In genomic region chr5:126794157-126794828, GRCh38 we compare ENCODE assay signal across 16 cellular contexts. TPM values are rescaled to one million over a fixed set of nuclear protein-coding genes. Genes with fewer than 3 reads are reported as not detected.
DNase-seq lines count a peak whose midpoint lies in the region; ATAC-seq and TF ChIP-seq lines count a peak whose summit lies in the region.
"Had no signal": no experiment of that assay in that cellular context is flagged by ENCODE, and none has a peak within 500 bp of the region (broad histone marks: within the 10 kb centered on the region; RNA-seq: fewer than 3 reads in every experiment).

No MANE protein-coding gene starts in this region.

- no peaks in the 10 kb centered on the region for H3K9me2 ChIP-seq in OCI-LY7 (ENCODE audit: insufficient read depth, low read length)

- H3K9me3 ChIP-seq in OCI-LY7 (ENCODE audit: low read length) = no peaks in the 10 kb centered on the region
- H3K9me3 ChIP-seq: lower lobe of right lung had no signal

- no peaks in the 10 kb centered on the region for H3K9me3 Mint-ChIP-seq in activated CD8-positive, alpha-beta memory T cell treated with anti-CD3 and anti-CD28 coated beads, Interleukin-2, amount 10 ng/mL, durations not matched to agents 7 days and 5 days (ENCODE audit: low read depth)
- H3K9me3 Mint-ChIP-seq in progenitor cell of endocrine pancreas (ENCODE audit: low read depth) = peaks cover 4% of the 10 kb centered on the region
- H3K9me3 Mint-ChIP-seq in Calu3 (ENCODE audit: low read depth, unreplicated experiment) = no peaks in the 10 kb centered on the region
- H3K9me3 Mint-ChIP-seq: activated CD8-positive, alpha-beta T cell treated with anti-CD3 and anti-CD28 coated beads for 36 hours; T-cell had no signal

- no peaks in the 10 kb centered on the region for H3K27me3 Mint-ChIP-seq in activated CD8-positive, alpha-beta memory T cell treated with anti-CD3 and anti-CD28 coated beads, Interleukin-2, amount 10 ng/mL, durations not matched to agents 7 days and 5 days
- H3K27me3 Mint-ChIP-seq in progenitor cell of endocrine pancreas = no peaks in the 10 kb centered on the region
- H3K27me3 Mint-ChIP-seq in Calu3 (ENCODE audit: unreplicated experiment) = no peaks in the 10 kb centered on the region
- H3K27me3 Mint-ChIP-seq: activated CD8-positive, alpha-beta T cell treated with anti-CD3 and anti-CD28 coated beads for 36 hours; T-cell had no signal

- H3K36me3 ChIP-seq in OCI-LY7 (ENCODE audit: insufficient read depth, low read length) = peaks cover 66% of the 10 kb centered on the region
- H3K36me3 ChIP-seq: lower lobe of right lung had no signal

- TF ChIP-seq CTCF in OCI-LY7 (conservative IDR thresholded peaks at IDR 0.05; ENCODE audit: low read length) = no peak
- TF ChIP-seq CTCF in progenitor cell of endocrine pancreas (IDR thresholded peaks at IDR 0.05; ENCODE audit: unreplicated experiment) = no peak
- no peak for TF ChIP-seq CTCF in Calu3 (IDR thresholded peaks at IDR 0.05; ENCODE audit: unreplicated experiment)

- no peak for ATAC-seq in activated CD8-positive, alpha-beta memory T cell treated with anti-CD3 and anti-CD28 coated beads, Interleukin-2, amount 10 ng/mL, durations not matched to agents 7 days and 5 days
- peak; percentile 48 for ATAC-seq in HG02642 (IDR thresholded peaks at IDR 0.05; ENCODE audit: poor library complexity, unreplicated experiment)
- ATAC-seq: activated CD8-positive, alpha-beta T cell treated with anti-CD3 and anti-CD28 coated beads for 36 hours; lower lobe of right lung; T-cell had no signal

- peak overlapping the region; percentile 50 for H3K27ac Mint-ChIP-seq in activated CD8-positive, alpha-beta memory T cell treated with anti-CD3 and anti-CD28 coated beads, Interleukin-2, amount 10 ng/mL, durations not matched to agents 7 days and 5 days
- H3K27ac Mint-ChIP-seq in progenitor cell of endocrine pancreas (peak overlapping the region; percentile 82), Calu3 (ENCODE audit: unreplicated experiment) (no peak overlapping the region)
- H3K27ac Mint-ChIP-seq: activated CD8-positive, alpha-beta T cell treated with anti-CD3 and anti-CD28 coated beads for 36 hours; T-cell had no signal

- no peak overlapping the region for H3K4me3 Mint-ChIP-seq in activated CD8-positive, alpha-beta memory T cell treated with anti-CD3 and anti-CD28 coated beads, Interleukin-2, amount 10 ng/mL, durations not matched to agents 7 days and 5 days
- H3K4me3 Mint-ChIP-seq in progenitor cell of endocrine pancreas (ENCODE audit: low read depth) (no peak overlapping the region), Calu3 (ENCODE audit: low read depth, unreplicated experiment) (no peak overlapping the region)
- H3K4me3 Mint-ChIP-seq: activated CD8-positive, alpha-beta T cell treated with anti-CD3 and anti-CD28 coated beads for 36 hours; T-cell had no signal

- BruUV-seq in OCI-LY7 (replicated peaks; lab: Mats Ljungman, UMichigan) (TSS peak; percentile 8), Calu3 (replicated peaks; lab: Mats Ljungman, UMichigan) (no TSS peak)

- H3K4me1 Mint-ChIP-seq in activated CD8-positive, alpha-beta memory T cell treated with anti-CD3 and anti-CD28 coated beads, Interleukin-2, amount 10 ng/mL, durations not matched to agents 7 days and 5 days = peaks cover 60% of the 10 kb centered on the region
- H3K4me1 Mint-ChIP-seq in progenitor cell of endocrine pancreas (ENCODE audit: low read depth) = peaks cover 10% of the 10 kb centered on the region
- peaks cover 27% of the 10 kb centered on the region for H3K4me1 Mint-ChIP-seq in Calu3 (ENCODE audit: low read depth, unreplicated experiment)

- peaks cover 55% of the 10 kb centered on the region for H3K4me1 ChIP-seq in OCI-LY7 (ENCODE audit: insufficient read depth, low read length, poor library complexity, severe bottlenecking)
- H3K4me1 ChIP-seq: lower lobe of right lung, parathyroid adenoma had no signal

- H2AFZ ChIP-seq in OCI-LY7 (ENCODE audit: low read length) = no peak overlapping the region
- H2AFZ ChIP-seq: parathyroid adenoma had no signal

- H3K4me2 ChIP-seq in OCI-LY7 (ENCODE audit: low read length) = peak overlapping the region; percentile 51

- POLR2A ChIA-PET in OCI-LY7 (lab: Charles Lee) = interaction anchor here (0.6 to 1.9 kb wide), 7 partner anchors 8 to 41 kb away, joined by 3 to 22 read pairs (median 3); partner anchors contain the start of gene LMNB1

- intact Hi-C loops in OCI-LY7 (cut with micrococcal nuclease; ENCODE audit: unreplicated experiment) = no loop called here
- intact Hi-C loops in Calu3 (cut with micrococcal nuclease; ENCODE audit: unreplicated experiment) = no loop called here

- H4K20me1 ChIP-seq in OCI-LY7 (ENCODE audit: insufficient read depth, low read length) = peaks cover 69% of the 10 kb centered on the region

- H3K79me2 ChIP-seq in OCI-LY7 (ENCODE audit: insufficient read depth, low read depth, low read length) = peaks cover 100% of the 10 kb centered on the region

- no peak overlapping the region for H3K4me3 ChIP-seq in OCI-LY7 (ENCODE audit: low read depth, low read length, poor library complexity, severe bottlenecking)
- H3K4me3 ChIP-seq: lower lobe of right lung had no signal

- peaks cover 24% of the 10 kb centered on the region for H3K36me3 Mint-ChIP-seq in activated CD8-positive, alpha-beta memory T cell treated with anti-CD3 and anti-CD28 coated beads, Interleukin-2, amount 10 ng/mL, durations not matched to agents 7 days and 5 days
- H3K36me3 Mint-ChIP-seq in progenitor cell of endocrine pancreas (ENCODE audit: insufficient read depth) (peaks cover 6% of the 10 kb centered on the region), Calu3 (ENCODE audit: insufficient read depth, unreplicated experiment) (peaks cover 13% of the 10 kb centered on the region)

- CTCF ChIA-PET in activated CD8-positive, alpha-beta memory T cell treated with anti-CD3 and anti-CD28 coated beads, Interleukin-2, amount 10 ng/mL, durations not matched to agents 7 days and 5 days (lab: Charles Lee) = interaction anchor here (1.0 to 2.0 kb wide), 5 partner anchors 11 to 118 kb away, joined by 3 to 7 read pairs (median 4); no protein-coding TSS in a partner anchor
- CTCF ChIA-PET in OCI-LY7 (lab: Charles Lee; ENCODE audit: unreplicated experiment) = no interaction called here
- CTCF ChIA-PET in Calu3 (lab: Charles Lee) = interaction anchor here (0.9 kb wide), 1 partner anchor 16 kb away, joined by 3 read pairs; no protein-coding TSS in a partner anchor

- H3K27ac ChIP-seq in OCI-LY7 (ENCODE audit: low read depth, low read length, poor library complexity, severe bottlenecking) = no peak overlapping the region
- H3K27ac ChIP-seq: epithelial cell of prostate, lower lobe of right lung, parathyroid adenoma had no signal

- no peak for DNase-seq in activated CD8-positive, alpha-beta memory T cell treated with anti-CD3 and anti-CD28 coated beads, Interleukin-2, amount 10 ng/mL, durations not matched to agents 7 days and 5 days
- DNase-seq in activated CD8-positive, alpha-beta memory T cell treated with anti-CD3 and anti-CD28 coated beads for 24 hours = no peak
- peak; percentile 30 for DNase-seq in OCI-LY7 (ENCODE audit: low spot score)
- DNase-seq in progenitor cell of endocrine pancreas (ENCODE audit: low spot score, unreplicated experiment) = no peak
- DNase-seq in kidney glomerular epithelial cell (lab: John Stamatoyannopoulos, UW) = no peak
- DNase-seq in NCI-H446 treated with DMSO at 0.1 percent for 48 hours (lab: John Stamatoyannopoulos, UW) = no peak
- no peak for DNase-seq in Calu3
- DNase-seq: activated CD8-positive, alpha-beta T cell treated with anti-CD3 and anti-CD28 coated beads for 36 hours; activated naive CD4-positive, alpha-beta T cell; hippocampal formation; lower lobe of right lung; NK-92 treated with Interleukin-12 subunit alpha and Interleukin-12 subunit beta, amount 100 ng/mL, for 24 hours; T-cell had no signal

RNA-seq across cellular contexts. Expression of gene LMNB1, which starts 17.4 kb away (rescaled TPM):
- total RNA-seq in activated CD8-positive, alpha-beta memory T cell treated with anti-CD3 and anti-CD28 coated beads, Interleukin-2, amount 10 ng/mL, durations not matched to agents 7 days and 5 days = 100 to 1,000 TPM; 323 to 364 TPM
- total RNA-seq in OCI-LY7 (2014; rRNA removed; shearing (Covaris generic)) = 173 and 232 TPM in 2 replicates
- 264 and 280 TPM in 2 replicates for total RNA-seq in OCI-LY7 (2022)
- total RNA-seq in progenitor cell of endocrine pancreas = 149 and 152 TPM in 2 replicates
- 128 and 153 TPM in 2 replicates for total RNA-seq in Calu3 (2022)
